ENCODE assay signal across 29 cellular contexts in genomic region chr10:66265398-66265797, GRCh38.
"Had no signal": no experiment of that assay in that cellular context is flagged by ENCODE, and none has a peak within 500 bp of the region (broad histone marks: within the 10 kb centered on the region; RNA-seq: fewer than 3 reads in every experiment).

No MANE protein-coding gene starts in this region.

- H3K4me3 Mint-ChIP-seq: naive thymus-derived CD8-positive, alpha-beta T cell; natural killer cell treated with Interleukin-12 subunit alpha and Interleukin-12 subunit beta and Interleukin-15 and Interleukin-18, amount 100 ng/mL, for 72 hours; nephron progenitor cell; neural crest cell; stimulated activated effector memory CD8-positive, alpha-beta T cell treated with anti-CD3 and anti-CD28 coated beads, Interleukin-12 subunit alpha, Interleukin-12 subunit beta, amount 100 ng/mL, for 72 hours; stimulated activated naive B cell treated with anti-CD40 and anti-IgM and Interleukin-4, amounts not matched to agents 10 μg/mL and 1 μg/mL and 100 μg/mL, for 72 hours; stimulated activated naive CD8-positive, alpha-beta T cell treated with anti-CD3 and anti-CD28 coated beads, Interleukin-15, Interleukin-2, amounts not matched to agents 100 ng/mL and 50 ng/mL, for 24 hours had no signal

- H3K9ac ChIP-seq: parathyroid adenoma had no signal

- ATAC-seq: naive thymus-derived CD8-positive, alpha-beta T cell; natural killer cell treated with Interleukin-12 subunit alpha and Interleukin-12 subunit beta and Interleukin-15 and Interleukin-18, amount 100 ng/mL, for 72 hours; psoas muscle; right cardiac atrium; right lobe of liver; stimulated activated effector memory CD8-positive, alpha-beta T cell treated with anti-CD3 and anti-CD28 coated beads, Interleukin-12 subunit alpha, Interleukin-12 subunit beta, amount 100 ng/mL, for 72 hours; stimulated activated naive B cell treated with anti-CD40 and anti-IgM and Interleukin-4, amounts not matched to agents 10 μg/mL and 1 μg/mL and 100 μg/mL, for 72 hours had no signal

- H3K36me3 ChIP-seq: ovary, right lobe of liver, sigmoid colon, stomach, thoracic aorta, thyroid gland, tibial nerve, upper lobe of left lung, uterus had no signal

- H3K27ac ChIP-seq: ovary, parathyroid adenoma, psoas muscle, right lobe of liver, sigmoid colon, stomach, thoracic aorta, thyroid gland, tibial nerve, upper lobe of left lung, uterus had no signal

- H3K79me2 ChIP-seq: parathyroid adenoma had no signal

- H3K27ac Mint-ChIP-seq: naive thymus-derived CD8-positive, alpha-beta T cell; natural killer cell treated with Interleukin-12 subunit alpha and Interleukin-12 subunit beta and Interleukin-15 and Interleukin-18, amount 100 ng/mL, for 72 hours; nephron progenitor cell; progenitor cell of endocrine pancreas; stimulated activated effector memory CD8-positive, alpha-beta T cell treated with anti-CD3 and anti-CD28 coated beads, Interleukin-12 subunit alpha, Interleukin-12 subunit beta, amount 100 ng/mL, for 72 hours; stimulated activated naive B cell treated with anti-CD40 and anti-IgM and Interleukin-4, amounts not matched to agents 10 μg/mL and 1 μg/mL and 100 μg/mL, for 72 hours; stimulated activated naive CD8-positive, alpha-beta T cell treated with anti-CD3 and anti-CD28 coated beads, Interleukin-15, Interleukin-2, amounts not matched to agents 100 ng/mL and 50 ng/mL, for 24 hours had no signal

- H3K36me3 Mint-ChIP-seq: naive thymus-derived CD8-positive, alpha-beta T cell; natural killer cell treated with Interleukin-12 subunit alpha and Interleukin-12 subunit beta and Interleukin-15 and Interleukin-18, amount 100 ng/mL, for 72 hours; stimulated activated effector memory CD8-positive, alpha-beta T cell treated with anti-CD3 and anti-CD28 coated beads, Interleukin-12 subunit alpha, Interleukin-12 subunit beta, amount 100 ng/mL, for 72 hours; stimulated activated naive B cell treated with anti-CD40 and anti-IgM and Interleukin-4, amounts not matched to agents 10 μg/mL and 1 μg/mL and 100 μg/mL, for 72 hours had no signal

- DNase-seq: naive thymus-derived CD8-positive, alpha-beta T cell; nephron progenitor cell; occipital lobe; ovary; posterior cingulate gyrus; psoas muscle; right cardiac atrium; right lobe of liver; sigmoid colon; small intestine; stimulated activated CD4-positive, alpha-beta T cell treated with anti-CD3 and anti-CD28 coated beads, Interleukin-15, amount 100 ng/mL, for 24 hours; stimulated activated CD4-positive, alpha-beta T cell treated with anti-CD3 and anti-CD28 coated beads, Interleukin-2, amount 100 ng/mL, for 24 hours; stimulated activated CD4-positive, alpha-beta T cell treated with anti-CD3 and anti-CD28 coated beads, Interleukin-2, amount 100 ng/mL, for 48 hours; stimulated activated CD4-positive, alpha-beta T cell treated with anti-CD3 and anti-CD28 coated beads, Interleukin-4, amount 100 ng/mL, for 24 hours; stimulated activated naive B cell treated with anti-CD40 and anti-IgM and Interleukin-4, amounts not matched to agents 10 μg/mL and 1 μg/mL and 100 μg/mL, for 72 hours; stimulated activated naive CD4-positive, alpha-beta T cell treated with Interleukin-2 at 50 U/mL for 16 hours; stomach; thyroid gland; trophoblast cell; upper lobe of left lung; uterus had no signal

- H3K4me1 Mint-ChIP-seq: naive thymus-derived CD8-positive, alpha-beta T cell; nephron progenitor cell; neural crest cell; stimulated activated effector memory CD8-positive, alpha-beta T cell treated with anti-CD3 and anti-CD28 coated beads, Interleukin-12 subunit alpha, Interleukin-12 subunit beta, amount 100 ng/mL, for 72 hours; stimulated activated naive B cell treated with anti-CD40 and anti-IgM and Interleukin-4, amounts not matched to agents 10 μg/mL and 1 μg/mL and 100 μg/mL, for 72 hours had no signal

- H3K4me1 ChIP-seq: parathyroid adenoma, psoas muscle, right lobe of liver, sigmoid colon, stomach, thyroid gland, tibial nerve, upper lobe of left lung, uterus had no signal

- H2AFZ ChIP-seq: parathyroid adenoma had no signal

- H3K9me3 ChIP-seq: ovary, psoas muscle, right lobe of liver, sigmoid colon, stomach, thoracic aorta, thyroid gland, tibial nerve, upper lobe of left lung, uterus had no signal

- H3K27me3 ChIP-seq: ovary, right lobe of liver, sigmoid colon, stomach, thyroid gland, tibial nerve, upper lobe of left lung, uterus had no signal

- H3K4me3 ChIP-seq: ovary, psoas muscle, right lobe of liver, sigmoid colon, stomach, thoracic aorta, thyroid gland, tibial nerve, upper lobe of left lung, uterus had no signal

- H3K9me3 Mint-ChIP-seq: nephron progenitor cell; stimulated activated naive B cell treated with anti-CD40 and anti-IgM and Interleukin-4, amounts not matched to agents 10 μg/mL and 1 μg/mL and 100 μg/mL, for 72 hours had no signal

- H3K27me3 Mint-ChIP-seq: naive thymus-derived CD8-positive, alpha-beta T cell; natural killer cell treated with Interleukin-12 subunit alpha and Interleukin-12 subunit beta and Interleukin-15 and Interleukin-18, amount 100 ng/mL, for 72 hours; progenitor cell of endocrine pancreas; stimulated activated naive B cell treated with anti-CD40 and anti-IgM and Interleukin-4, amounts not matched to agents 10 μg/mL and 1 μg/mL and 100 μg/mL, for 72 hours; stimulated activated naive CD8-positive, alpha-beta T cell treated with anti-CD3 and anti-CD28 coated beads, Interleukin-15, Interleukin-2, amounts not matched to agents 100 ng/mL and 50 ng/mL, for 24 hours had no signal
